29 cellular contexts compared by ENCODE assay signal in the genomic region with DNA sequence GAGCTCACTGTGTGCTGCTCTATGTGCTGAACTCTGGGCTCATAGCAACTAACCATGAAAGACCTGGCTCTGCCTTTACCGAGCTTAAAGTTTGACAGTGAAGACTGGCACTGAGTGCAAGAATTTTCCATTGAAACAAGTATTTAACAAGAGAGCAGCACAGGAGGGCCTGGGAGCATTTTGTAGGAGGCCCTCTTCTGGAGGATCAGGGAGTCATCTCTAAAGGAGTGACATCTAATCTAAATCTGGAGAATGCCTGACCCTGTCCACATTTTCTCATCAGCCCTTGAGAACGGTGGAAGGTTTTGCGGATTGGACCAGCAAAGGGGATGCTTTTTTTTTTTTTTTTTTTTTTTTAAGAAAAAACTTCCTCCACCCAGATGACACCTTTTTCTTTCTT.
A peak's percentile ranks its signal among the peaks of the same experiment; 100 is the strongest.
DNase-seq lines count a peak whose midpoint lies in the region; ATAC-seq and TF ChIP-seq lines count a peak whose summit lies in the region.
"Had no signal": no experiment of that assay in that cellular context is flagged by ENCODE, and none has a peak within 500 bp of the region (broad histone marks: within the 10 kb centered on the region; RNA-seq: fewer than 3 reads in every experiment).

No MANE protein-coding gene starts in this region.

- intact Hi-C loops in heart left ventricle (cut with DNase I) = loop anchor here in 5 of 10 donors (5.0 to 10.0 kb wide), 7 partner anchors 110 to 230 kb away; a partner anchor contains a TSS
- intact Hi-C loops in cardiac septum (cut with DNase I) = loop anchor here (5.0 kb wide), 2 partner anchors 152 to 213 kb away; a partner anchor contains a TSS
- intact Hi-C loops in Panc1 (cut with micrococcal nuclease; ENCODE audit: unreplicated experiment) = loop anchor here (5.0 kb wide), 1 partner anchor 213 kb away; no protein-coding TSS in a partner anchor
- intact Hi-C loops in aorta (cut with DNase I) = no loop called here
- intact Hi-C loops in OCI-LY7 (cut with micrococcal nuclease; ENCODE audit: unreplicated experiment) = no loop called here
- intact Hi-C loops in psoas muscle (cut with DNase I) = loop anchor here in 1 of 2 donors (10.0 kb wide), 1 partner anchor 150 kb away; a partner anchor contains a TSS

- DNase-seq in heart left ventricle (no peak), cardiac septum (ENCODE audit: low spot score) (no peak), Panc1 (ENCODE audit: low read depth, low spot score) (no peak), epithelial cell of proximal tubule (ENCODE audit: low read depth) (no peak), aorta (no peak), OCI-LY7 (ENCODE audit: low spot score) (no peak), psoas muscle (no peak), MG63 (no peak)
- DNase-seq: 8988T; activated gamma-delta T cell treated with Interleukin-2 at 50 U/mL for 16 hours; activated naive CD8-positive, alpha-beta T cell treated with anti-CD3 and anti-CD28 coated beads, Interleukin-2, amount 50 U/mL, for 24 hours; activated T-cell treated with anti-CD3 and anti-CD28 coated beads, Interleukin-2, amount 50 U/mL, for 4 hours; body of pancreas; CD4-positive, alpha-beta memory T cell; cerebellar nuclear complex; DMS 273 treated with DMSO at 0.1 percent for 48 hours; dorsolateral prefrontal cortex; gastrocnemius medialis; hippocampal formation; Karpas-422; mammary epithelial cell; NCI-H1436 treated with DMSO at 0.1 percent for 48 hours; occipital lobe; RPMI8226; stimulated activated CD4-positive, alpha-beta T cell treated with anti-CD3 and anti-CD28 coated beads, Interleukin-15, amount 100 ng/mL, for 24 hours; stimulated activated CD4-positive, alpha-beta T cell treated with anti-CD3 and anti-CD28 coated beads, Interleukin-4, amount 100 ng/mL, for 4 hours; upper lobe of right lung had no signal

- TF ChIP-seq CTCF in heart left ventricle (IDR thresholded peaks at IDR 0.05) (peak in 1 of 12 donors; percentile 27), Panc1 (IDR thresholded peaks at IDR 0.05) (peak; percentile 25), epithelial cell of proximal tubule (conservative IDR thresholded peaks at IDR 0.05; ENCODE audit: low read depth, low read length) (peak; percentile 28), OCI-LY7 (conservative IDR thresholded peaks at IDR 0.05; ENCODE audit: low read length) (no peak), psoas muscle (IDR thresholded peaks at IDR 0.05) (no peak)

- H3K27ac ChIP-seq in heart left ventricle (peak overlapping the region in 8 of 12 donors; percentile 76 to 90 (median 86)), Panc1 (ENCODE audit: low read length) (no peak overlapping the region), aorta (ENCODE audit: low read depth in 1 of 2, low read length in 2 of 2) (peak overlapping the region; percentile 43 to 87), OCI-LY7 (ENCODE audit: low read depth, low read length, poor library complexity, severe bottlenecking) (no peak overlapping the region), psoas muscle (no peak overlapping the region)
- H3K27ac ChIP-seq: dorsolateral prefrontal cortex, SK-N-MC, upper lobe of right lung had no signal

- CTCF ChIA-PET in Panc1 (lab: Charles Lee) (no interaction called here), OCI-LY7 (lab: Charles Lee; ENCODE audit: unreplicated experiment) (no interaction called here)

- H3K79me2 ChIP-seq in OCI-LY7 (ENCODE audit: insufficient read depth, low read depth, low read length) = no peaks in the 10 kb centered on the region

- H3K4me1 ChIP-seq in heart left ventricle = peaks cover 0 to 72% (median 33%) of the 10 kb centered on the region in 12 donors
- H3K4me1 ChIP-seq in Panc1 (ENCODE audit: control insufficient read depth, insufficient read depth, low read length) = peaks cover 42% of the 10 kb centered on the region
- peaks cover 10 to 11% of the 10 kb centered on the region in 2 donors for H3K4me1 ChIP-seq in aorta (ENCODE audit: control insufficient read depth in 1 of 2, insufficient read depth in 2 of 2, low read length in 2 of 2)
- no peaks in the 10 kb centered on the region for H3K4me1 ChIP-seq in OCI-LY7 (ENCODE audit: insufficient read depth, low read length, poor library complexity, severe bottlenecking)
- H3K4me1 ChIP-seq in psoas muscle = peaks cover 39% of the 10 kb centered on the region

- H3K27me3 ChIP-seq in heart left ventricle (no peaks in the 10 kb centered on the region), Panc1 (ENCODE audit: control insufficient read depth, insufficient read depth, low read length) (no peaks in the 10 kb centered on the region), aorta (ENCODE audit: control insufficient read depth in 1 of 2, insufficient read depth in 2 of 2, low read length in 1 of 2) (no peaks in the 10 kb centered on the region), psoas muscle (ENCODE audit: insufficient read depth in 3 of 3, low read length in 2 of 3) (no peaks in the 10 kb centered on the region), MG63 (no peaks in the 10 kb centered on the region)
- H3K27me3 ChIP-seq: body of pancreas, dorsolateral prefrontal cortex, gastrocnemius medialis, upper lobe of right lung had no signal

- H3K4me2 ChIP-seq in OCI-LY7 (ENCODE audit: low read length) = no peak overlapping the region

- no peak overlapping the region for H3K4me3 ChIP-seq in heart left ventricle
- H3K4me3 ChIP-seq in Panc1 (ENCODE audit: low read depth in 2 of 2, low read length in 2 of 2) = no peak overlapping the region
- H3K4me3 ChIP-seq in epithelial cell of proximal tubule (ENCODE audit: low read depth, low read length) = no peak overlapping the region
- no peak overlapping the region for H3K4me3 ChIP-seq in aorta (ENCODE audit: low read length in 2 of 2)
- no peak overlapping the region for H3K4me3 ChIP-seq in OCI-LY7 (ENCODE audit: low read depth, low read length, poor library complexity, severe bottlenecking)
- H3K4me3 ChIP-seq in psoas muscle = no peak overlapping the region
- no peak overlapping the region for H3K4me3 ChIP-seq in MG63
- H3K4me3 ChIP-seq: body of pancreas, dorsolateral prefrontal cortex, gastrocnemius medialis, SK-N-MC, upper lobe of right lung had no signal

- no peaks in the 10 kb centered on the region for H4K20me1 ChIP-seq in OCI-LY7 (ENCODE audit: insufficient read depth, low read length)

- H3K9me2 ChIP-seq in OCI-LY7 (ENCODE audit: insufficient read depth, low read length) = no peaks in the 10 kb centered on the region

- no peak overlapping the region for H2AFZ ChIP-seq in OCI-LY7 (ENCODE audit: low read length)

- WGBS in heart left ventricle, 4 donors = 68 to 83% (median 80%) methylated on average over 3 of the region's 3 CpGs
- WGBS in aorta, 2 donors = 53 to 65% methylated on average over 3 of the region's 3 CpGs
- WGBS in psoas muscle, 3 donors = 92 to 93% (median 93%) methylated on average over 3 of the region's 3 CpGs

- POLR2A ChIA-PET in Panc1 (lab: Charles Lee) = no interaction called here
- POLR2A ChIA-PET in OCI-LY7 (lab: Charles Lee) = interaction anchor here (0.7 to 1.3 kb wide), 2 partner anchors 20 to 44 kb away, joined by 3 to 7 read pairs; no protein-coding TSS in a partner anchor

- no peaks in the 10 kb centered on the region for H3K36me3 ChIP-seq in heart left ventricle
- no peaks in the 10 kb centered on the region for H3K36me3 ChIP-seq in Panc1 (ENCODE audit: control insufficient read depth, insufficient read depth, low read length)
- no peaks in the 10 kb centered on the region for H3K36me3 ChIP-seq in aorta (ENCODE audit: control insufficient read depth in 1 of 2, insufficient read depth in 2 of 2, low read length in 1 of 2)
- no peaks in the 10 kb centered on the region for H3K36me3 ChIP-seq in OCI-LY7 (ENCODE audit: insufficient read depth, low read length)
- H3K36me3 ChIP-seq in psoas muscle (ENCODE audit: insufficient read depth in 1 of 2, low read depth in 1 of 2) = no peaks in the 10 kb centered on the region
- H3K36me3 ChIP-seq in MG63 = no peaks in the 10 kb centered on the region
- H3K36me3 ChIP-seq: gastrocnemius medialis, upper lobe of right lung had no signal

- H3K9me3 ChIP-seq in heart left ventricle = no peaks in the 10 kb centered on the region
- no peaks in the 10 kb centered on the region for H3K9me3 ChIP-seq in Panc1 (ENCODE audit: control insufficient read depth, insufficient read depth, low read depth, low read length)
- H3K9me3 ChIP-seq in aorta (ENCODE audit: control insufficient read depth, low read length) = no peaks in the 10 kb centered on the region
- no peaks in the 10 kb centered on the region for H3K9me3 ChIP-seq in OCI-LY7 (ENCODE audit: low read length)
- H3K9me3 ChIP-seq in psoas muscle = no peaks in the 10 kb centered on the region
- no peaks in the 10 kb centered on the region for H3K9me3 ChIP-seq in MG63
- H3K9me3 ChIP-seq: body of pancreas, gastrocnemius medialis, upper lobe of right lung had no signal

- no peak for TF ChIP-seq POLR2A in heart left ventricle (IDR thresholded peaks at IDR 0.05)

- ATAC-seq in heart left ventricle = no peak
- ATAC-seq in Panc1 = no peak
- no peak for ATAC-seq in aorta (ENCODE audit: low FRiP score)
- ATAC-seq in psoas muscle = no peak
- ATAC-seq: activated naive CD8-positive, alpha-beta T cell treated with anti-CD3 and anti-CD28 coated beads, Interleukin-2, amount 50 U/mL, for 24 hours; activated T-cell treated with anti-CD3 and anti-CD28 coated beads, Interleukin-2, amount 50 U/mL, for 4 hours; body of pancreas; gastrocnemius medialis; natural killer cell treated with Interleukin-12 subunit alpha and Interleukin-12 subunit beta and Interleukin-15 and Interleukin-18, amount 100 ng/mL, for 72 hours; upper lobe of right lung had no signal

- BruUV-seq in Panc1 (replicated peaks; lab: Mats Ljungman, UMichigan) (no TSS peak), OCI-LY7 (replicated peaks; lab: Mats Ljungman, UMichigan) (no TSS peak)

- in situ Hi-C loops in Panc1 (cut with HindIII; ENCODE audit: low pct_unique_long_range_greater_than_20kb, low sequenced_read_pairs) = no loop called here

Comparison
In these comparisons a context has a peak if more than half of its experiments do, and no peak if none do; other contexts are left out.
1. H3K27ac ChIP-seq: peak in heart left ventricle (8 of 12) and aorta (2 of 2); none in Panc1 (single experiment), OCI-LY7 (single experiment) and psoas muscle (single experiment).
2. CTCF ChIP-seq: peak in Panc1 (single experiment) and epithelial cell of proximal tubule (single experiment); none in OCI-LY7 (single experiment) and psoas muscle (single experiment).
3. intact Hi-C loops: an anchor here in cardiac septum (5.0 kb wide) and Panc1 (5.0 kb wide); none called in aorta and OCI-LY7.